Comparison of ENCODE assay signal across 1 cellular context in genomic region chr13:83450586-83450985, GRCh38.
TF ChIP-seq lines count a peak whose summit lies in the region.

No MANE protein-coding gene starts in this region.

TF ChIP-seq in WTC11, 78 proteins besides CTCF, POLR2A, EP300 and RAD21 (continued from another document):
- TF ChIP-seq E2F1 (CRISPR knock-in tag; IDR thresholded peaks at IDR 0.05) (no peak), ZNF121 (CRISPR knock-in tag; IDR thresholded peaks at IDR 0.05) (no peak), SMAD4 (CRISPR knock-in tag; IDR thresholded peaks at IDR 0.05) (no peak), ZNF532 (CRISPR knock-in tag; IDR thresholded peaks at IDR 0.05; ENCODE audit: borderline replicate concordance) (no peak)
